29 cellular contexts compared by ENCODE assay signal in genomic region chr19:44315883-44316282, GRCh38. TPM values are rescaled to one million over a fixed set of nuclear protein-coding genes. Genes with fewer than 3 reads are reported as not detected.
"Had no signal": no experiment of that assay in that cellular context is flagged by ENCODE, and none has a peak within 500 bp of the region (broad histone marks: within the 10 kb centered on the region; RNA-seq: fewer than 3 reads in every experiment).

No MANE protein-coding gene starts in this region.

- H3K4me3 ChIP-seq: dorsolateral prefrontal cortex, heart right ventricle, left lung, mucosa of descending colon, pancreas, sigmoid colon, thoracic aorta, tibial nerve, upper lobe of left lung had no signal

- FAIRE-seq: islet of Langerhans, pancreas, urothelium cell line had no signal

- H3K36me3 ChIP-seq: heart right ventricle, left lung, neutrophil, pancreas, sigmoid colon, thoracic aorta, upper lobe of left lung had no signal

- ATAC-seq: esophagus mucosa; heart right ventricle; left cardiac atrium; left lung; mucosa of descending colon; natural killer cell treated with Interleukin-12 subunit alpha and Interleukin-12 subunit beta and Interleukin-15 and Interleukin-18, amount 100 ng/mL, for 72 hours; pancreas; stimulated activated effector memory CD8-positive, alpha-beta T cell treated with anti-CD3 and anti-CD28 coated beads, Interleukin-12 subunit alpha, Interleukin-12 subunit beta, amount 100 ng/mL, for 72 hours; stimulated activated naive CD8-positive, alpha-beta T cell treated with anti-CD3 and anti-CD28 coated beads, Interleukin-15, Interleukin-2, amounts not matched to agents 100 U/mL and 50 U/mL, for 24 hours had no signal

- H3K9me3 ChIP-seq: neutrophil had no signal

- H3K27ac Mint-ChIP-seq: mesothelial cell of epicardium; naive B cell; natural killer cell treated with Interleukin-12 subunit alpha and Interleukin-12 subunit beta and Interleukin-15 and Interleukin-18, amount 100 ng/mL, for 72 hours; stimulated activated effector memory CD8-positive, alpha-beta T cell treated with anti-CD3 and anti-CD28 coated beads, Interleukin-12 subunit alpha, Interleukin-12 subunit beta, amount 100 ng/mL, for 72 hours had no signal

- H3K4me3 Mint-ChIP-seq: mesothelial cell of epicardium; naive B cell; natural killer cell treated with Interleukin-12 subunit alpha and Interleukin-12 subunit beta and Interleukin-15 and Interleukin-18, amount 100 ng/mL, for 72 hours; neural crest cell; stimulated activated effector memory CD8-positive, alpha-beta T cell treated with anti-CD3 and anti-CD28 coated beads, Interleukin-12 subunit alpha, Interleukin-12 subunit beta, amount 100 ng/mL, for 72 hours had no signal

- H3K27me3 ChIP-seq: dorsolateral prefrontal cortex, heart right ventricle, left lung, neutrophil, pancreas, sigmoid colon, tibial nerve, upper lobe of left lung had no signal

- H3K4me1 ChIP-seq: heart right ventricle, left lung, pancreas, sigmoid colon, tibial nerve, upper lobe of left lung had no signal

- H3K36me3 Mint-ChIP-seq: stimulated activated effector memory CD8-positive, alpha-beta T cell treated with anti-CD3 and anti-CD28 coated beads, Interleukin-12 subunit alpha, Interleukin-12 subunit beta, amount 100 ng/mL, for 72 hours had no signal

- DNase-seq: cortex of kidney; dorsolateral prefrontal cortex; effector CD4-positive, alpha-beta T cell; foreskin melanocyte; glutamatergic neuron; heart right ventricle; hippocampal formation; left cardiac atrium; left lung; mesenchymal stem cell; mucosa of descending colon; naive B cell; pancreas; sigmoid colon; stimulated activated CD4-positive, alpha-beta T cell treated with anti-CD3 and anti-CD28 coated beads, Interleukin-2, amount 100 ng/mL, for 24 hours; stimulated activated CD4-positive, alpha-beta T cell treated with anti-CD3 and anti-CD28 coated beads, Interleukin-4, amount 100 ng/mL, for 24 hours; stimulated activated naive CD8-positive, alpha-beta T cell treated with anti-CD3 and anti-CD28 coated beads, Interleukin-15, Interleukin-2, amounts not matched to agents 100 U/mL and 50 U/mL, for 24 hours; upper lobe of left lung had no signal

- H3K27ac ChIP-seq: dorsolateral prefrontal cortex, epithelial cell of prostate, heart right ventricle, left lung, neutrophil, pancreas, sigmoid colon, thoracic aorta, tibial nerve, upper lobe of left lung had no signal

- H3K4me1 Mint-ChIP-seq: mesothelial cell of epicardium; neural crest cell; stimulated activated effector memory CD8-positive, alpha-beta T cell treated with anti-CD3 and anti-CD28 coated beads, Interleukin-12 subunit alpha, Interleukin-12 subunit beta, amount 100 ng/mL, for 72 hours had no signal

- H3K27me3 Mint-ChIP-seq: naive B cell had no signal

RNA-seq across cellular contexts. Expression of gene ZNF112, which starts 40.6 kb away (rescaled TPM):
- total RNA-seq: natural killer cell treated with Interleukin-12 subunit alpha and Interleukin-12 subunit beta and Interleukin-15 and Interleukin-18, amount 100 ng/mL, for 72 hours had no signal

RNA-seq across cellular contexts. Expression of gene ZNF233, which starts 56.2 kb away (rescaled TPM):
- total RNA-seq: esophagus mucosa; natural killer cell treated with Interleukin-12 subunit alpha and Interleukin-12 subunit beta and Interleukin-15 and Interleukin-18, amount 100 ng/mL, for 72 hours had no signal
